ENCODE assay signal across 2 cellular contexts in genomic region chr22:37010976-37011375, GRCh38.
A peak's percentile ranks its signal among the peaks of the same experiment; 100 is the strongest.
TF ChIP-seq lines count a peak whose summit lies in the region.

No MANE protein-coding gene starts in this region.

TF ChIP-seq in K562, 482 proteins besides CTCF, POLR2A, EP300 and RAD21:
- TF ChIP-seq CREBBP (IDR thresholded peaks at IDR 0.05; ENCODE audit: low read depth, low read length) (no peak), POLR2G (IDR thresholded peaks at IDR 0.05; ENCODE audit: low read depth, low read length) (peak; percentile 41; the same call in 1 of the 2 replicates)
TF ChIP-seq in K562: peak in this region for 1.

TF ChIP-seq in HepG2, 621 proteins besides CTCF, POLR2A, EP300 and RAD21:
- 0 out of 2 replicates have a peak, but pooled peaks have one; percentile 24 for TF ChIP-seq BORCS8-MEF2B (CRISPR knock-in tag; IDR thresholded peaks at IDR 0.05)
- TF ChIP-seq AGO2 (optimal IDR thresholded peaks at IDR 0.05; ENCODE audit: low read depth, low read length), result peak; percentile 72
- peak; percentile 86 for TF ChIP-seq AGO1 (IDR thresholded peaks at IDR 0.05; ENCODE audit: low read depth, low read length, poor library complexity, severe bottlenecking)
- 0 out of 2 replicates have a peak, but pooled peaks have one; percentile 26 for TF ChIP-seq REPIN1 (CRISPR knock-in tag; IDR thresholded peaks at IDR 0.05; ENCODE audit: borderline replicate concordance, low read depth)
- no peak for TF ChIP-seq ZNF256 (CRISPR knock-in tag; conservative IDR thresholded peaks at IDR 0.05)
